31 cellular contexts compared by ENCODE assay signal in the genomic region with DNA sequence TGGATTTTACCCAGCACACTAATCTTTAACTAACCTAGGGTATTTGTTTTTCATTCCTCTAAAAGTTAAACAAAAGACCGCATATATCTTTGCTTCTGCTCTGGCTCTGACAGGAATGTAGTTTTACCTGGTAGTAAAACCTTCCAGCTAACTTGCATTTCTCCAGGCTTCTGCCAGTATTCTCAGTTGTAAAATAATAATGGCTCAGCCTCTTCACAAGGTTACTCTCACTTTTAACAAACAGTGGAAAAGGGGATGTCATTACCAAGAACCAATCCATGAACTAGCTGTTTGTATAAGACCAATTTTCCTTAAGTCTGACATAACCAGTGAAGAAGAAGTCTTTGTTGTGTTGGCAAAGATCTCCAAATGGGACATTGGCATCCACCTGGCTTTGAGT. TPM values are rescaled to one million over a fixed set of nuclear protein-coding genes. Genes with fewer than 3 reads are reported as not detected.
"Had no signal": no experiment of that assay in that cellular context is flagged by ENCODE, and none has a peak within 500 bp of the region (broad histone marks: within the 10 kb centered on the region; RNA-seq: fewer than 3 reads in every experiment).

No MANE protein-coding gene starts in this region.

- H3K36me3 ChIP-seq: neural progenitor cell, right lobe of liver, thyroid gland had no signal

- H3K27me3 ChIP-seq: esophagus muscularis mucosa, foreskin keratinocyte, gastroesophageal sphincter, neural progenitor cell, right lobe of liver, suprapubic skin, thyroid gland, upper lobe of left lung had no signal

- DNase-seq: dermis blood vessel endothelial cell; effector memory CD4-positive, alpha-beta T cell; foreskin keratinocyte; glutamatergic neuron; heart right ventricle; hypothalamus; immature natural killer cell; islet precursor cell; kidney glomerular epithelial cell; left ventricle myocardium superior; lower lobe of right lung; mucosa of descending colon; naive B cell; right lobe of liver; small intestine; stimulated activated CD4-positive, alpha-beta T cell treated with anti-CD3 and anti-CD28 coated beads, Interleukin-15, amount 100 ng/mL, for 24 hours; stimulated activated CD4-positive, alpha-beta T cell treated with anti-CD3 and anti-CD28 coated beads, Interleukin-2, amount 100 ng/mL, for 48 hours; stimulated activated naive B cell treated with anti-CD40 and anti-IgM and Interleukin-4, amounts not matched to agents 10 μg/mL and 1 μg/mL and 100 μg/mL, for 72 hours; thyroid gland; upper lobe of left lung had no signal

- H3K4me1 ChIP-seq: esophagus muscularis mucosa, gastroesophageal sphincter, lower lobe of right lung, right lobe of liver, thyroid gland, upper lobe of left lung had no signal

- H3K36me3 Mint-ChIP-seq: immature natural killer cell; memory B cell; naive B cell; stimulated activated naive B cell treated with anti-CD40 and anti-IgM and Interleukin-4, amounts not matched to agents 10 μg/mL and 1 μg/mL and 100 μg/mL, for 72 hours had no signal

- H3K4me2 ChIP-seq: neural progenitor cell had no signal

- H3K4me3 ChIP-seq: coronary artery, esophagus muscularis mucosa, gastroesophageal sphincter, heart right ventricle, lower lobe of right lung, mucosa of descending colon, neural progenitor cell, right lobe of liver, suprapubic skin, thyroid gland, upper lobe of left lung had no signal

- ATAC-seq: foreskin keratinocyte, gastroesophageal sphincter, heart right ventricle, left colon, left ventricle myocardium superior, lower lobe of right lung, mucosa of descending colon, right lobe of liver had no signal

- H3K4me3 Mint-ChIP-seq: immature natural killer cell; memory B cell; mesothelial cell of epicardium; naive B cell; nephron; neural progenitor cell; stimulated activated naive B cell treated with anti-CD40 and anti-IgM and Interleukin-4, amounts not matched to agents 10 μg/mL and 1 μg/mL and 100 μg/mL, for 72 hours; stimulated activated naive CD8-positive, alpha-beta T cell treated with anti-CD3 and anti-CD28 coated beads, Interleukin-15, amount 100 ng/mL, for 72 hours had no signal

- H3K9me3 ChIP-seq: esophagus muscularis mucosa, gastroesophageal sphincter, heart right ventricle, lower lobe of right lung, mucosa of descending colon, right lobe of liver, suprapubic skin, thyroid gland, upper lobe of left lung had no signal

- H3K4me1 Mint-ChIP-seq: immature natural killer cell; memory B cell; nephron; neural progenitor cell; stimulated activated naive B cell treated with anti-CD40 and anti-IgM and Interleukin-4, amounts not matched to agents 10 μg/mL and 1 μg/mL and 100 μg/mL, for 72 hours; stimulated activated naive CD8-positive, alpha-beta T cell treated with anti-CD3 and anti-CD28 coated beads, Interleukin-15, amount 100 ng/mL, for 72 hours had no signal

- H3K27ac Mint-ChIP-seq: immature natural killer cell; memory B cell; mesothelial cell of epicardium; naive B cell; neural progenitor cell; stimulated activated naive B cell treated with anti-CD40 and anti-IgM and Interleukin-4, amounts not matched to agents 10 μg/mL and 1 μg/mL and 100 μg/mL, for 72 hours; stimulated activated naive CD8-positive, alpha-beta T cell treated with anti-CD3 and anti-CD28 coated beads, Interleukin-15, amount 100 ng/mL, for 72 hours had no signal

- H3K9me3 Mint-ChIP-seq: immature natural killer cell, memory B cell, mesothelial cell of epicardium had no signal

- H2AFZ ChIP-seq: neural progenitor cell had no signal

- H3K27ac ChIP-seq: esophagus muscularis mucosa, foreskin keratinocyte, gastroesophageal sphincter, heart right ventricle, lower lobe of right lung, neural progenitor cell, right lobe of liver, suprapubic skin, thyroid gland, upper lobe of left lung had no signal

RNA-seq across cellular contexts. Expression of a gene that starts 10.0 kb away (rescaled TPM):
- total RNA-seq: endothelial cell of umbilical vein had no signal
